Comparison of ENCODE assay signal across 11 cellular contexts in genomic region chrX:106894978-106895452, GRCh38. TPM values are rescaled to one million over a fixed set of nuclear protein-coding genes. Genes with fewer than 3 reads are reported as not detected.
A peak's percentile ranks its signal among the peaks of the same experiment; 100 is the strongest.
DNase-seq lines count a peak whose midpoint lies in the region; ATAC-seq and TF ChIP-seq lines count a peak whose summit lies in the region.
"Had no signal": no experiment of that assay in that cellular context is flagged by ENCODE, and none has a peak within 500 bp of the region (broad histone marks: within the 10 kb centered on the region; RNA-seq: fewer than 3 reads in every experiment).

No MANE protein-coding gene starts in this region.

- peaks cover 13 to 15% of the 10 kb centered on the region in 2 donors for H3K27me3 Mint-ChIP-seq in CD8-positive, alpha-beta memory T cell

- no peak overlapping the region for H3K4me3 ChIP-seq in choroid plexus epithelial cell (ENCODE audit: low read depth, low read length)
- H3K4me3 ChIP-seq in CD8-positive, alpha-beta memory T cell (ENCODE audit: low read length): no peak overlapping the region
- H3K4me3 ChIP-seq: sigmoid colon had no signal

- no peaks in the 10 kb centered on the region for H3K27me3 ChIP-seq in CD8-positive, alpha-beta memory T cell (ENCODE audit: insufficient read depth, low read length, poor library complexity, severe bottlenecking)
- H3K27me3 ChIP-seq: sigmoid colon had no signal

- H3K36me3 ChIP-seq in CD8-positive, alpha-beta memory T cell (ENCODE audit: insufficient read depth, low read length): no peaks in the 10 kb centered on the region
- H3K36me3 ChIP-seq: sigmoid colon had no signal

- no peak overlapping the region for H3K27ac Mint-ChIP-seq in CD8-positive, alpha-beta memory T cell
- H3K27ac Mint-ChIP-seq: activated T-helper 2 cell treated with anti-CD3 and anti-CD28 coated beads, Interferon-gamma antibody, Interleukin-2, Interleukin-4, amounts not matched to agents 10 μg/mL and 5 μg/mL and 100 μg/mL, durations not matched to agents 14 hours and 24 hours and 36 hours had no signal

- no peak overlapping the region for H3K4me3 Mint-ChIP-seq in CD8-positive, alpha-beta memory T cell

- no peaks in the 10 kb centered on the region for H3K36me3 Mint-ChIP-seq in CD8-positive, alpha-beta memory T cell

- no peak overlapping the region for H3K27ac ChIP-seq in CD8-positive, alpha-beta memory T cell (ENCODE audit: low read depth, low read length)
- H3K27ac ChIP-seq: sigmoid colon had no signal

- H3K9me3 Mint-ChIP-seq in CD8-positive, alpha-beta memory T cell: no peaks in the 10 kb centered on the region
- H3K9me3 Mint-ChIP-seq: activated T-helper 2 cell treated with anti-CD3 and anti-CD28 coated beads, Interferon-gamma antibody, Interleukin-2, Interleukin-4, amounts not matched to agents 10 μg/mL and 5 μg/mL and 100 μg/mL, durations not matched to agents 14 hours and 24 hours and 36 hours had no signal

- no peaks in the 10 kb centered on the region for H3K9me3 ChIP-seq in CD8-positive, alpha-beta memory T cell (ENCODE audit: low read length)
- H3K9me3 ChIP-seq: sigmoid colon had no signal

- POLR2A ChIA-PET in CD8-positive, alpha-beta memory T cell (lab: Charles Lee): no interaction called here

- DNase-seq in Daoy (ENCODE audit: low read depth) (peak; percentile 78), LoVo (ENCODE audit: low spot score) (peak; percentile 66), choroid plexus epithelial cell (ENCODE audit: low read depth) (peak; percentile 72), omental fat pad (ENCODE audit: low spot score) (no peak), NCI-H1092 treated with DMSO at 0.1 percent for 48 hours (lab: John Stamatoyannopoulos, UW) (no peak), NCI-H2196 treated with DMSO at 0.1 percent for 48 hours (lab: John Stamatoyannopoulos, UW; ENCODE audit: unreplicated experiment) (no peak)
- no peak for DNase-seq in CD8-positive, alpha-beta memory T cell

- no peaks in the 10 kb centered on the region for H3K4me1 ChIP-seq in CD8-positive, alpha-beta memory T cell (ENCODE audit: insufficient read depth, low read length)

- TF ChIP-seq CTCF in choroid plexus epithelial cell (conservative IDR thresholded peaks at IDR 0.05; ENCODE audit: low read depth, low read length) (no peak), omental fat pad (IDR thresholded peaks at IDR 0.05) (no peak)

- H3K4me1 Mint-ChIP-seq in CD8-positive, alpha-beta memory T cell: no peaks in the 10 kb centered on the region

- CTCF ChIA-PET in CD8-positive, alpha-beta memory T cell (lab: Charles Lee): interaction anchor here (1.1 to 1.3 kb wide), 2 partner anchors 12 to 58 kb away, joined by 4 to 5 read pairs; no protein-coding TSS in a partner anchor

- ATAC-seq in omental fat pad (ENCODE audit: low FRiP score) (peak; percentile 61), HG03378 (IDR thresholded peaks at IDR 0.05; ENCODE audit: unreplicated experiment) (no peak)

RNA-seq across cellular contexts. Expression of gene RIPPLY1, which starts 8.1 kb away (rescaled TPM):
- not detected in 2 replicates for total RNA-seq in Daoy (2014; rRNA removed; shearing (Covaris generic))
- total RNA-seq in omental fat pad: under 1 TPM in 1 of 4 donors, not detected in 3; 0.82 TPM
- total RNA-seq in CD8-positive, alpha-beta memory T cell: not detected
- not detected for polyA plus RNA-seq in CD8-positive, alpha-beta memory T cell
- total RNA-seq: activated T-helper 2 cell treated with anti-CD3 and anti-CD28 coated beads, Interferon-gamma antibody, Interleukin-2, Interleukin-4, amounts not matched to agents 10 μg/mL and 5 μg/mL and 100 μg/mL, durations not matched to agents 14 hours and 24 hours and 36 hours; lower leg skin; sigmoid colon had no signal

RNA-seq across cellular contexts. Expression of gene CLDN2, which starts 25.2 kb away (rescaled TPM):
- not detected in 2 replicates for total RNA-seq in Daoy (2014; rRNA removed; shearing (Covaris generic))
- total RNA-seq in omental fat pad: 1 to 10 TPM in 1 of 4 donors, under 1 TPM in 3; 0.24 to 2.4 (median 0.30) TPM
- total RNA-seq in CD8-positive, alpha-beta memory T cell: not detected
- not detected for polyA plus RNA-seq in CD8-positive, alpha-beta memory T cell
- total RNA-seq: activated T-helper 2 cell treated with anti-CD3 and anti-CD28 coated beads, Interferon-gamma antibody, Interleukin-2, Interleukin-4, amounts not matched to agents 10 μg/mL and 5 μg/mL and 100 μg/mL, durations not matched to agents 14 hours and 24 hours and 36 hours; lower leg skin; sigmoid colon had no signal

Comparison
In these comparisons a context has a peak if more than half of its experiments do, and no peak if none do; other contexts are left out.
1. DNase-seq: peak in Daoy (single experiment), LoVo (single experiment) and choroid plexus epithelial cell (single experiment); none in omental fat pad (single experiment), NCI-H1092 treated with DMSO at 0.1 percent for 48 hours (single experiment), NCI-H2196 treated with DMSO at 0.1 percent for 48 hours (single experiment) and CD8-positive, alpha-beta memory T cell (0 of 5).